ENCODE assay signal across 26 cellular contexts in genomic region chr19:7307590-7308218, GRCh38. TPM values are rescaled to one million over a fixed set of nuclear protein-coding genes. Genes with fewer than 3 reads are reported as not detected.
DNase-seq lines count a peak whose midpoint lies in the region; ATAC-seq and TF ChIP-seq lines count a peak whose summit lies in the region.
"Had no signal": no experiment of that assay in that cellular context is flagged by ENCODE, and none has a peak within 500 bp of the region (broad histone marks: within the 10 kb centered on the region; RNA-seq: fewer than 3 reads in every experiment).

No MANE protein-coding gene starts in this region.

- H3K4me1 Mint-ChIP-seq in activated naive CD8-positive, alpha-beta T cell treated with anti-CD3 and anti-CD28 coated beads for 36 hours: no peaks in the 10 kb centered on the region
- H3K4me1 Mint-ChIP-seq: CD4-positive, CD25-positive, alpha-beta regulatory T cell; CD8-positive, alpha-beta memory T cell had no signal

- H3K27me3 ChIP-seq in colonic mucosa (no peaks in the 10 kb centered on the region), spleen (replicated peaks in 1 of 7) (no peaks in the 10 kb centered on the region), upper lobe of right lung (no peaks in the 10 kb centered on the region), Karpas-422 (ENCODE audit: low read length) (no peaks in the 10 kb centered on the region)
- H3K27me3 ChIP-seq: BLaER1 had no signal

- H3K36me3 ChIP-seq in colonic mucosa (no peaks in the 10 kb centered on the region), spleen (no peaks in the 10 kb centered on the region), upper lobe of right lung (no peaks in the 10 kb centered on the region), Karpas-422 (ENCODE audit: insufficient read depth, low read length) (no peaks in the 10 kb centered on the region)
- H3K36me3 ChIP-seq: BE2C, BLaER1 had no signal

- H3K9me3 Mint-ChIP-seq in activated naive CD8-positive, alpha-beta T cell treated with anti-CD3 and anti-CD28 coated beads for 36 hours: no peaks in the 10 kb centered on the region
- H3K9me3 Mint-ChIP-seq: CD14-positive monocyte; CD4-positive, alpha-beta memory T cell; CD8-positive, alpha-beta memory T cell had no signal

- no peaks in the 10 kb centered on the region for H3K9me2 ChIP-seq in Karpas-422 (replicated peaks; ENCODE audit: insufficient read depth, low read length)

- TF ChIP-seq CTCF in colonic mucosa (IDR thresholded peaks at IDR 0.05) (no peak), spleen (IDR thresholded peaks at IDR 0.05 in 8 of 11, conservative IDR thresholded peaks at IDR 0.05 in 3 of 11) (no peak), upper lobe of right lung (IDR thresholded peaks at IDR 0.05) (no peak)

- ATAC-seq in upper lobe of right lung: no peak
- ATAC-seq: GM12878 had no signal

- H3K4me3 Mint-ChIP-seq in activated naive CD8-positive, alpha-beta T cell treated with anti-CD3 and anti-CD28 coated beads for 36 hours: no peak overlapping the region
- H3K4me3 Mint-ChIP-seq: CD14-positive monocyte; CD4-positive, alpha-beta memory T cell; CD4-positive, CD25-positive, alpha-beta regulatory T cell; CD8-positive, alpha-beta memory T cell had no signal

- peaks cover 4% of the 10 kb centered on the region for H3K4me1 ChIP-seq in colonic mucosa
- H3K4me1 ChIP-seq in spleen: peaks cover 0 to 44% (median 10%) of the 10 kb centered on the region in 6 donors
- no peaks in the 10 kb centered on the region for H3K4me1 ChIP-seq in upper lobe of right lung
- H3K4me1 ChIP-seq in Karpas-422 (ENCODE audit: low read length): no peaks in the 10 kb centered on the region; the same call in 1 of the 2 replicates
- H3K4me1 ChIP-seq: BE2C, BLaER1 had no signal

- H3K9ac ChIP-seq in colonic mucosa (ENCODE audit: low read depth in 2 of 2, low read length in 2 of 2) (no peak overlapping the region), Karpas-422 (ENCODE audit: low read length) (no peak overlapping the region)
- H3K9ac ChIP-seq: BLaER1 had no signal

- WGBS in spleen, 5 donors: 73 to 88% (median 85%) methylated on average over 7 of the region's 7 CpGs

- intact Hi-C loops in colonic mucosa (cut with DNase I) (no loop called here), spleen (cut with DNase I; ENCODE audit: low total_unique reads) (no loop called here), upper lobe of right lung (cut with DNase I) (no loop called here)

- no peaks in the 10 kb centered on the region for H3K36me3 Mint-ChIP-seq in activated naive CD8-positive, alpha-beta T cell treated with anti-CD3 and anti-CD28 coated beads for 36 hours
- H3K36me3 Mint-ChIP-seq: CD14-positive monocyte; CD4-positive, alpha-beta memory T cell; CD4-positive, CD25-positive, alpha-beta regulatory T cell; CD8-positive, alpha-beta memory T cell had no signal

- H4K20me1 ChIP-seq in Karpas-422 (ENCODE audit: insufficient read depth, low read depth, low read length): no peaks in the 10 kb centered on the region
- H4K20me1 ChIP-seq: BLaER1 had no signal

- no peaks in the 10 kb centered on the region for H3K79me2 ChIP-seq in Karpas-422 (ENCODE audit: low read length)

- H3K27ac Mint-ChIP-seq in activated naive CD8-positive, alpha-beta T cell treated with anti-CD3 and anti-CD28 coated beads for 36 hours: no peak overlapping the region
- H3K27ac Mint-ChIP-seq: CD4-positive, CD25-positive, alpha-beta regulatory T cell had no signal

- H3K27ac ChIP-seq in colonic mucosa (no peak overlapping the region), spleen (peak overlapping the region in 6 of 8 donors; percentile 12 to 71 (median 55)), upper lobe of right lung (no peak overlapping the region), Karpas-422 (ENCODE audit: low read length) (no peak overlapping the region)
- H3K27ac ChIP-seq: BLaER1 had no signal

- no peak overlapping the region for H3K4me2 ChIP-seq in Karpas-422 (ENCODE audit: low read depth, low read length, poor library complexity, severe bottlenecking)
- H3K4me2 ChIP-seq: BLaER1 had no signal

- no peaks in the 10 kb centered on the region for H3K9me3 ChIP-seq in colonic mucosa
- no peaks in the 10 kb centered on the region for H3K9me3 ChIP-seq in spleen
- no peaks in the 10 kb centered on the region for H3K9me3 ChIP-seq in upper lobe of right lung
- no peaks in the 10 kb centered on the region for H3K9me3 ChIP-seq in Karpas-422 (ENCODE audit: low read length)
- H3K9me3 ChIP-seq: BE2C, BLaER1 had no signal

- peak; percentile 44 for DNase-seq in colonic mucosa
- peak; percentile 26 for DNase-seq in mesenteric fat pad (ENCODE audit: low spot score)
- peak; percentile 13 for DNase-seq in spleen
- DNase-seq in upper lobe of right lung: peak; percentile 6
- no peak for DNase-seq in NCI-H748 treated with DMSO at 0.1 percent for 48 hours (lab: John Stamatoyannopoulos, UW)
- no peak for DNase-seq in NCI-H1930 (lab: John Stamatoyannopoulos, UW)
- DNase-seq in Karpas-422: no peak
- no peak for DNase-seq in activated naive CD8-positive, alpha-beta T cell treated with anti-CD3 and anti-CD28 coated beads for 36 hours
- DNase-seq: 8988T; ACHN; BE2C; C1 segment of cervical spinal cord; CD4-positive, alpha-beta memory T cell; CD4-positive, CD25-positive, alpha-beta regulatory T cell; CD8-positive, alpha-beta memory T cell; COR-L47; DMS 273 treated with DMSO at 0.1 percent for 48 hours; DMS153; DMS53; DMS79; DND-41; EL; GDM1 had no signal

- H3K4me3 ChIP-seq in colonic mucosa (no peak overlapping the region), spleen (no peak overlapping the region), upper lobe of right lung (no peak overlapping the region), Karpas-422 (ENCODE audit: low read length) (no peak overlapping the region)
- H3K4me3 ChIP-seq: BLaER1, GM12878 had no signal

- no peaks in the 10 kb centered on the region for H3K27me3 Mint-ChIP-seq in activated naive CD8-positive, alpha-beta T cell treated with anti-CD3 and anti-CD28 coated beads for 36 hours

- no peak for TF ChIP-seq POLR2A in spleen (IDR thresholded peaks at IDR 0.05)

- H2AFZ ChIP-seq in Karpas-422 (ENCODE audit: low read length): no peak overlapping the region

RNA-seq across cellular contexts. Expression of gene INSR, which starts 13.5 kb away (rescaled TPM):
- total RNA-seq in colonic mucosa (10 to 100 TPM; 58.7 to 62.2 TPM), mesenteric fat pad (75.5 TPM), spleen (100 to 1,000 TPM; 202 to 467 (median 368) TPM), upper lobe of right lung (37.5 TPM)
- 10 to 100 TPM in 2 of 3 donors, 1 to 10 TPM in 1; 7.6 to 21.5 (median 20.7) TPM for polyA plus RNA-seq in spleen
- total RNA-seq in Karpas-422 (2014; rRNA removed; shearing (Covaris generic); ENCODE audit: low replicate concordance): 0.04 TPM in 1 of 2 replicates, not detected in the other
- total RNA-seq in activated naive CD8-positive, alpha-beta T cell treated with anti-CD3 and anti-CD28 coated beads for 36 hours: 1 to 10 TPM; 1.2 to 1.4 TPM
- polyA plus RNA-seq: CD8-positive, alpha-beta memory T cell had no signal

RNA-seq across cellular contexts. Expression of gene ARHGEF18, which starts 41.0 kb away (rescaled TPM):
- total RNA-seq in colonic mucosa: 100 to 1,000 TPM in 1 of 2 donors, 10 to 100 TPM in 1; 89.9 to 144 TPM
- total RNA-seq in mesenteric fat pad: 18.4 TPM
- 10 to 100 TPM; 60.2 to 79.8 (median 71.1) TPM for total RNA-seq in spleen
- 10 to 100 TPM; 24.3 to 56.9 (median 38.1) TPM for polyA plus RNA-seq in spleen
- 50.4 TPM for total RNA-seq in upper lobe of right lung
- 9.4 and 21.8 TPM in 2 replicates for total RNA-seq in Karpas-422 (2014; rRNA removed; shearing (Covaris generic); ENCODE audit: low replicate concordance)
- total RNA-seq in activated naive CD8-positive, alpha-beta T cell treated with anti-CD3 and anti-CD28 coated beads for 36 hours: 10 to 100 TPM; 26.3 to 30.8 TPM

Comparison
In these comparisons a context has a peak if more than half of its experiments do, and no peak if none do; other contexts are left out.
1. DNase-seq: peak in colonic mucosa (single experiment), mesenteric fat pad (single experiment), spleen (single experiment) and upper lobe of right lung (single experiment); none in NCI-H748 treated with DMSO at 0.1 percent for 48 hours (single experiment), NCI-H1930 (0 of 2), Karpas-422 (single experiment) and activated naive CD8-positive, alpha-beta T cell treated with anti-CD3 and anti-CD28 coated beads for 36 hours (single experiment).
2. H3K27ac ChIP-seq: peak in spleen (6 of 8); none in colonic mucosa (single experiment), upper lobe of right lung (single experiment) and Karpas-422 (single experiment).
3. RNA of gene INSR, which starts 13.5 kb away (total RNA-seq): 202 to 467 TPM in spleen, 75.5 TPM in mesenteric fat pad (single experiment), 58.7 to 62.2 TPM in colonic mucosa and 37.5 TPM in upper lobe of right lung (single experiment); 1.2 to 1.4 TPM in activated naive CD8-positive, alpha-beta T cell treated with anti-CD3 and anti-CD28 coated beads for 36 hours and 0.04 TPM in Karpas-422; every median in the first group is over 10 times any median in the second.